Comparison of ENCODE assay signal across 15 cellular contexts in the genomic region with DNA sequence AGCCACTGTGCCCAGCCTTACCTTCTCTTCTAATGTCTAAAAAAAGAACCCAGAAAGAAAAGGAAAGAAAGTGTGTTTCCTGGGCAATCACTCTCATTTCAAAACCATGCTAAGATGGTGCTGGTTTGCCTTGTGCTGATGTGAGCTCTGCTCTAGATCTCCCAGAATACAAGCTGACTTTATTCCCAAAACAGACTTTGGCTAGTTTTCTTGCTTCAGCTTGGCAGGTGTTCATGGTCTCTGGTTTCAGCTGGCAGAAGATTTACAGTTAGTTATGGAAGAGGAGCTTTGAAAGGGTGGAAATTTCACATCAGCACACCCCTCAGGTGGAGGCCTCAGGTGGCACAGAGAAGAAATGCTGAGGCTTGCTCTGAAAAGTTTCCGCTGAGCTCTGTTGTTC. TPM values are rescaled to one million over a fixed set of nuclear protein-coding genes. Genes with fewer than 3 reads are reported as not detected.
"Had no signal": no experiment of that assay in that cellular context is flagged by ENCODE, and none has a peak within 500 bp of the region (broad histone marks: within the 10 kb centered on the region; RNA-seq: fewer than 3 reads in every experiment).

No MANE protein-coding gene starts in this region.

- H3K27ac ChIP-seq: foreskin keratinocyte, heart right ventricle, neutrophil, right lobe of liver had no signal

- H3K4me3 ChIP-seq: dorsolateral prefrontal cortex, heart right ventricle, right lobe of liver had no signal

- H3K36me3 ChIP-seq: heart right ventricle, neutrophil, right lobe of liver had no signal

- H3K4me3 Mint-ChIP-seq: activated CD4-positive, alpha-beta memory T cell treated with anti-CD3 and anti-CD28 coated beads for 36 hours; activated T-cell treated with anti-CD3 and anti-CD28 coated beads, Interleukin-2, amount 50 U/mL, for 72 hours had no signal

- H3K4me1 ChIP-seq: right lobe of liver had no signal

- ATAC-seq: activated T-cell treated with anti-CD3 and anti-CD28 coated beads, Interleukin-2, amount 50 U/mL, for 72 hours; esophagus mucosa; foreskin keratinocyte; heart right ventricle; left ventricle myocardium superior; right lobe of liver had no signal

- H3K4me1 Mint-ChIP-seq: naive B cell had no signal

- H3K27ac Mint-ChIP-seq: activated CD4-positive, alpha-beta memory T cell treated with anti-CD3 and anti-CD28 coated beads for 36 hours; activated T-cell treated with anti-CD3 and anti-CD28 coated beads, Interleukin-2, amount 50 U/mL, for 72 hours; naive B cell had no signal

- H3K9me3 Mint-ChIP-seq: activated CD4-positive, alpha-beta memory T cell treated with anti-CD3 and anti-CD28 coated beads for 36 hours; activated T-cell treated with anti-CD3 and anti-CD28 coated beads, Interleukin-2, amount 50 U/mL, for 72 hours; naive B cell had no signal

- H3K36me3 Mint-ChIP-seq: activated CD4-positive, alpha-beta memory T cell treated with anti-CD3 and anti-CD28 coated beads for 36 hours; naive B cell had no signal

- H3K9me3 ChIP-seq: heart right ventricle, neutrophil, right lobe of liver had no signal

- H3K27me3 ChIP-seq: dorsolateral prefrontal cortex, foreskin keratinocyte, heart right ventricle, neutrophil, right lobe of liver had no signal

- H3K27me3 Mint-ChIP-seq: activated CD4-positive, alpha-beta memory T cell treated with anti-CD3 and anti-CD28 coated beads for 36 hours; naive B cell had no signal

- DNase-seq: activated CD4-positive, alpha-beta memory T cell treated with anti-CD3 and anti-CD28 coated beads for 36 hours; activated CD4-positive, alpha-beta T cell treated with anti-CD3 and anti-CD28 coated beads for 1 hour; activated T-cell treated with anti-CD3 and anti-CD28 coated beads, Interleukin-2, amount 50 U/mL, for 72 hours; aorta; dorsolateral prefrontal cortex; foreskin keratinocyte; heart right ventricle; islet precursor cell; left ventricle myocardium superior; naive B cell; right lobe of liver; stimulated activated CD4-positive, alpha-beta T cell treated with anti-CD3 and anti-CD28 coated beads, Interleukin-2, amount 100 ng/mL, for 24 hours; stimulated activated naive CD4-positive, alpha-beta T cell had no signal

RNA-seq across cellular contexts. Expression of a gene that starts 34.4 kb away (rescaled TPM):
- total RNA-seq: left ventricle myocardium superior had no signal
